In genomic region chr2:52192656-52193055, GRCh38 we compare ENCODE assay signal across 17 cellular contexts.
DNase-seq lines count a peak whose midpoint lies in the region; ATAC-seq and TF ChIP-seq lines count a peak whose summit lies in the region.
"Had no signal": no experiment of that assay in that cellular context is flagged by ENCODE, and none has a peak within 500 bp of the region (broad histone marks: within the 10 kb centered on the region; RNA-seq: fewer than 3 reads in every experiment).

No MANE protein-coding gene starts in this region.

- no peaks in the 10 kb centered on the region for H3K9me3 ChIP-seq in HUES48 (ENCODE audit: control insufficient read depth, insufficient read depth, low read length)
- H3K9me3 ChIP-seq in left ventricle myocardium inferior (replicated peaks): peaks cover 5% of the 10 kb centered on the region
- H3K9me3 ChIP-seq: BE2C, HAP-1 had no signal

- TF ChIP-seq CTCF in nephron progenitor cell (IDR thresholded peaks at IDR 0.05): no peak
- no peak for TF ChIP-seq CTCF in left ventricle myocardium inferior (IDR thresholded peaks at IDR 0.05; ENCODE audit: borderline replicate concordance)

- H3K4me3 Mint-ChIP-seq in nephron progenitor cell: no peak overlapping the region
- no peak overlapping the region for H3K4me3 Mint-ChIP-seq in naive thymus-derived CD8-positive, alpha-beta T cell
- H3K4me3 Mint-ChIP-seq: CD4-positive, alpha-beta T cell had no signal

- POLR2A ChIA-PET in naive thymus-derived CD8-positive, alpha-beta T cell (lab: Charles Lee): no interaction called here

- no peak for ATAC-seq in naive thymus-derived CD8-positive, alpha-beta T cell
- no peak for ATAC-seq in GM21381 (IDR thresholded peaks at IDR 0.05; ENCODE audit: unreplicated experiment)
- ATAC-seq: K562 had no signal

- intact Hi-C loops in left ventricle myocardium inferior (cut with micrococcal nuclease): no loop called here

- H3K36me3 ChIP-seq in HUES48 (ENCODE audit: control insufficient read depth, insufficient read depth, low read length) (no peaks in the 10 kb centered on the region), left ventricle myocardium inferior (no peaks in the 10 kb centered on the region)
- H3K36me3 ChIP-seq: BE2C, HAP-1 had no signal

- no peaks in the 10 kb centered on the region for H3K36me3 Mint-ChIP-seq in nephron progenitor cell (ENCODE audit: low read depth)
- H3K36me3 Mint-ChIP-seq in naive thymus-derived CD8-positive, alpha-beta T cell: no peaks in the 10 kb centered on the region

- H3K27me3 ChIP-seq in HUES48 (ENCODE audit: control insufficient read depth, insufficient read depth, low read length) (no peaks in the 10 kb centered on the region), left ventricle myocardium inferior (ENCODE audit: low read depth) (no peaks in the 10 kb centered on the region)
- H3K27me3 ChIP-seq: BE2C had no signal

- peaks cover 10% of the 10 kb centered on the region for H3K4me1 Mint-ChIP-seq in nephron progenitor cell
- H3K4me1 Mint-ChIP-seq in naive thymus-derived CD8-positive, alpha-beta T cell: no peaks in the 10 kb centered on the region

- peak; percentile 59 for DNase-seq in SK-N-DZ (ENCODE audit: low spot score)
- DNase-seq in islet precursor cell: peak; percentile 68
- DNase-seq in nephron progenitor cell: no peak
- DNase-seq in naive thymus-derived CD8-positive, alpha-beta T cell: no peak
- no peak for DNase-seq in left ventricle myocardium inferior
- DNase-seq in DMS 273 (lab: John Stamatoyannopoulos, UW; ENCODE audit: unreplicated experiment): no peak
- DNase-seq: ACHN; BE2C; C1 segment of cervical spinal cord; CD4-positive, alpha-beta T cell; DND-41; EL; IMR-90 had no signal

- H3K27me3 Mint-ChIP-seq in nephron progenitor cell (ENCODE audit: low read depth, poor library complexity): no peaks in the 10 kb centered on the region
- no peaks in the 10 kb centered on the region for H3K27me3 Mint-ChIP-seq in naive thymus-derived CD8-positive, alpha-beta T cell
- H3K27me3 Mint-ChIP-seq: CD4-positive, alpha-beta T cell had no signal

- H3K9me3 Mint-ChIP-seq in nephron progenitor cell: no peaks in the 10 kb centered on the region
- peaks cover 0 to 11% (median 5%) of the 10 kb centered on the region in 9 donors for H3K9me3 Mint-ChIP-seq in naive thymus-derived CD8-positive, alpha-beta T cell

- H3K9ac ChIP-seq in HUES48 (ENCODE audit: low read depth, low read length): no peak overlapping the region

- H3K27ac ChIP-seq in HUES48 (ENCODE audit: low read depth, low read length) (peak overlapping the region; percentile 60), left ventricle myocardium inferior (replicated peaks) (no peak overlapping the region)

- H3K27ac Mint-ChIP-seq in nephron progenitor cell: peak overlapping the region; percentile 77
- H3K27ac Mint-ChIP-seq in naive thymus-derived CD8-positive, alpha-beta T cell: no peak overlapping the region
- H3K27ac Mint-ChIP-seq: CD4-positive, alpha-beta T cell had no signal

- H3K4me3 ChIP-seq in HUES48 (ENCODE audit: low read depth, low read length) (no peak overlapping the region), left ventricle myocardium inferior (no peak overlapping the region)
- H3K4me3 ChIP-seq: HAP-1, K562 had no signal

- H3K4me1 ChIP-seq in HUES48 (ENCODE audit: control insufficient read depth, insufficient read depth, low read length): no peaks in the 10 kb centered on the region
- no peaks in the 10 kb centered on the region for H3K4me1 ChIP-seq in left ventricle myocardium inferior
- H3K4me1 ChIP-seq: BE2C, HAP-1 had no signal

Comparison
In these comparisons a context has a peak if more than half of its experiments do, and no peak if none do; other contexts are left out.
1. DNase-seq: peak in SK-N-DZ (single experiment) and islet precursor cell (single experiment); none in nephron progenitor cell (single experiment), naive thymus-derived CD8-positive, alpha-beta T cell (0 of 10), left ventricle myocardium inferior (single experiment) and DMS 273 (single experiment).